ENCODE assay signal across 13 cellular contexts in genomic region chr21:32442566-32443318, GRCh38.
"Had no signal": no experiment of that assay in that cellular context is flagged by ENCODE, and none has a peak within 500 bp of the region (broad histone marks: within the 10 kb centered on the region; RNA-seq: fewer than 3 reads in every experiment).

No MANE protein-coding gene starts in this region.

- DNase-seq: activated CD8-positive, alpha-beta memory T cell treated with anti-CD3 and anti-CD28 coated beads, Interleukin-2, amount 10 ng/mL, durations not matched to agents 7 days and 5 days; activated effector memory CD4-positive, alpha-beta T cell treated with anti-CD3 and anti-CD28 coated beads, Interleukin-2, amount 50 U/mL, for 16 hours; activated T-cell treated with anti-CD3 and anti-CD28 coated beads, Interleukin-2, amount 50 U/mL, for 24 hours; amygdala; left cardiac atrium; mesendoderm; nephron progenitor cell; stimulated activated CD4-positive, alpha-beta T cell treated with anti-CD3 and anti-CD28 coated beads, Interleukin-4, amount 100 ng/mL, for 1 hour; stimulated activated CD8-positive, alpha-beta memory T cell treated with anti-CD3 and anti-CD28 coated beads, Interleukin-4, amount 100 ng/mL, for 48 hours; stimulated activated naive CD8-positive, alpha-beta T cell treated with anti-CD3 and anti-CD28 coated beads, Interleukin-15, Interleukin-2, amounts not matched to agents 100 U/mL and 50 U/mL, for 24 hours; T-helper 17 cell had no signal

- H3K4me3 Mint-ChIP-seq: activated CD8-positive, alpha-beta memory T cell treated with anti-CD3 and anti-CD28 coated beads, Interleukin-2, amount 10 ng/mL, durations not matched to agents 7 days and 5 days; activated naive CD8-positive, alpha-beta T cell; activated T-cell treated with anti-CD3 and anti-CD28 coated beads, Interleukin-2, amount 50 U/mL, for 24 hours; brain; nephron progenitor cell; T-helper 17 cell had no signal

- H3K27me3 Mint-ChIP-seq: activated CD8-positive, alpha-beta memory T cell treated with anti-CD3 and anti-CD28 coated beads, Interleukin-2, amount 10 ng/mL, durations not matched to agents 7 days and 5 days; activated naive CD8-positive, alpha-beta T cell; activated T-cell treated with anti-CD3 and anti-CD28 coated beads, Interleukin-2, amount 50 U/mL, for 24 hours; T-helper 17 cell had no signal

- H3K4me1 Mint-ChIP-seq: activated CD8-positive, alpha-beta memory T cell treated with anti-CD3 and anti-CD28 coated beads, Interleukin-2, amount 10 ng/mL, durations not matched to agents 7 days and 5 days; brain; nephron progenitor cell had no signal

- H3K27ac Mint-ChIP-seq: activated CD8-positive, alpha-beta memory T cell treated with anti-CD3 and anti-CD28 coated beads, Interleukin-2, amount 10 ng/mL, durations not matched to agents 7 days and 5 days; activated naive CD8-positive, alpha-beta T cell; activated T-cell treated with anti-CD3 and anti-CD28 coated beads, Interleukin-2, amount 50 U/mL, for 24 hours; brain; nephron progenitor cell; T-helper 17 cell had no signal
